7 cellular contexts compared by ENCODE assay signal in the genomic region with DNA sequence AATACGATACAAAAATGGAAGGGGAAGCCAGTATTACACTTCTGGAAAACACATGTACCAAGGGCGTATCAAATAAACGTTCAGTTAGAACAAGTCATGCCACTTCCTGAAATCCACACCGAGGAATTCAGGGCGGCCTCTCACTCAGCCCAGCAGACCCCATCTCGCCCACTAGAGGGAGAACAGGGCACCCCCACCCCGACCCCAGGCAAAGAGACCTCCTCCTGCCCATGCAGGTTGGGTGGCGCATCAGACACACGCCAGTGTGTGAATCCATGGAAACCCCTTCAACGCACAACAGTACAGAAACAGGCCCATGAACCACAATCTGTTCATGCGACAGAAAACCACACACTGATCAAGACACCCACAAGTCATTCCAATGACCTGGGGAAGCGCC.
A peak's percentile ranks its signal among the peaks of the same experiment; 100 is the strongest.
DNase-seq lines count a peak whose midpoint lies in the region; ATAC-seq, FAIRE-seq and TF ChIP-seq lines count a peak whose summit lies in the region.
"Not testable (repeated sequence)": the region's sequence is repeated elsewhere in the genome, so short reads cannot be mapped to it uniquely, and the experiment has no call there.

No MANE protein-coding gene starts in this region.

- not testable (repeated sequence) for H3K14ac ChIP-seq in H1 (ENCODE audit: insufficient read length)

- not testable (repeated sequence) for H3K23ac ChIP-seq in H1 (ENCODE audit: insufficient read length)

- CTCF ChIA-PET in activated CD8-positive, alpha-beta T cell treated with anti-CD3 and anti-CD28 coated beads, Interleukin-2, amount 10 ng/mL, durations not matched to agents 7 days and 5 days (lab: Charles Lee); H1 (lab: Charles Lee; ENCODE audit: partially characterized antibody): not testable (repeated sequence)

- H3K23me2 ChIP-seq in H1 (ENCODE audit: low read depth, low read length) = not testable (repeated sequence)

- H3K9me3 Mint-ChIP-seq in activated CD8-positive, alpha-beta T cell treated with anti-CD3 and anti-CD28 coated beads, Interleukin-2, amount 10 ng/mL, durations not matched to agents 7 days and 5 days (ENCODE audit: insufficient read depth); activated naive CD8-positive, alpha-beta T cell treated with anti-CD3 and anti-CD28 coated beads, Interleukin-2, amount 10 ng/mL, durations not matched to agents 7 days and 5 days; memory B cell: not testable (repeated sequence)

- H3K27me3 Mint-ChIP-seq in activated CD8-positive, alpha-beta T cell treated with anti-CD3 and anti-CD28 coated beads, Interleukin-2, amount 10 ng/mL, durations not matched to agents 7 days and 5 days (ENCODE audit: low read depth); activated naive CD8-positive, alpha-beta T cell treated with anti-CD3 and anti-CD28 coated beads, Interleukin-2, amount 10 ng/mL, durations not matched to agents 7 days and 5 days; memory B cell: not testable (repeated sequence)

- not testable (repeated sequence) for H3K4me1 ChIP-seq in DND-41 (ENCODE audit: insufficient read depth, low read length); RWPE2 (ENCODE audit: insufficient read depth, poor library complexity, severe bottlenecking); H1 (replicated peaks in 1 of 4; ENCODE audit: control insufficient read depth in 3 of 4, insufficient read depth in 4 of 4, low read length in 3 of 4)

- H4K5ac ChIP-seq in H1 (ENCODE audit: insufficient read length, low read depth, low read length) = not testable (repeated sequence)

- H3K18ac ChIP-seq in H1 (ENCODE audit: extremely low read depth, low read length) = not testable (repeated sequence)

- DNase-seq in DND-41; RWPE2 (ENCODE audit: low spot score); activated CD8-positive, alpha-beta T cell treated with anti-CD3 and anti-CD28 coated beads, Interleukin-2, amount 10 ng/mL, durations not matched to agents 7 days and 5 days; activated naive CD8-positive, alpha-beta T cell treated with anti-CD3 and anti-CD28 coated beads, Interleukin-2, amount 10 ng/mL, durations not matched to agents 7 days and 5 days; memory B cell (ENCODE audit: low spot score in 2 of 2): not testable (repeated sequence)
- peak in 1 of 2 experiments; percentile 45 for DNase-seq in H1 (ENCODE audit: low read depth in 1 of 2, low spot score in 2 of 2)
- peak; percentile 27 for DNase-seq in stimulated activated CD4-positive, alpha-beta T cell treated with anti-CD3 and anti-CD28 coated beads, Interleukin-15, amount 100 ng/mL, for 24 hours

- not testable (repeated sequence) for H3K27ac Mint-ChIP-seq in activated CD8-positive, alpha-beta T cell treated with anti-CD3 and anti-CD28 coated beads, Interleukin-2, amount 10 ng/mL, durations not matched to agents 7 days and 5 days; activated naive CD8-positive, alpha-beta T cell treated with anti-CD3 and anti-CD28 coated beads, Interleukin-2, amount 10 ng/mL, durations not matched to agents 7 days and 5 days; memory B cell

- H3K4me3 ChIP-seq in DND-41 (ENCODE audit: low read depth in 1 of 2, low read length in 2 of 2); RWPE2 (ENCODE audit: severe bottlenecking); H1 (ENCODE audit: extremely low read depth in 1 of 4, insufficient read depth in 2 of 4, low read depth in 3 of 4, low read length in 4 of 4): not testable (repeated sequence)

- H3K27me3 ChIP-seq in DND-41 (ENCODE audit: insufficient read depth, low read length, poor library complexity); RWPE2 (ENCODE audit: insufficient read depth, poor library complexity, severe bottlenecking); H1 (replicated peaks in 1 of 4; ENCODE audit: control insufficient read depth in 3 of 4, extremely low read depth in 1 of 4, insufficient read depth in 3 of 4, low read length in 3 of 4): not testable (repeated sequence)

- not testable (repeated sequence) for H3K36me3 Mint-ChIP-seq in activated CD8-positive, alpha-beta T cell treated with anti-CD3 and anti-CD28 coated beads, Interleukin-2, amount 10 ng/mL, durations not matched to agents 7 days and 5 days (ENCODE audit: low read depth); activated naive CD8-positive, alpha-beta T cell treated with anti-CD3 and anti-CD28 coated beads, Interleukin-2, amount 10 ng/mL, durations not matched to agents 7 days and 5 days; memory B cell

- H4K8ac ChIP-seq in H1 (ENCODE audit: extremely low read depth, insufficient read depth, low read length) = not testable (repeated sequence)

- not testable (repeated sequence) for H2BK5ac ChIP-seq in H1 (ENCODE audit: low read depth, low read length)

- H3K4me3 Mint-ChIP-seq in activated CD8-positive, alpha-beta T cell treated with anti-CD3 and anti-CD28 coated beads, Interleukin-2, amount 10 ng/mL, durations not matched to agents 7 days and 5 days; activated naive CD8-positive, alpha-beta T cell treated with anti-CD3 and anti-CD28 coated beads, Interleukin-2, amount 10 ng/mL, durations not matched to agents 7 days and 5 days; memory B cell: not testable (repeated sequence)

- not testable (repeated sequence) for H3K79me1 ChIP-seq in H1 (ENCODE audit: low read depth, low read length)

- H2AK5ac ChIP-seq in H1 (ENCODE audit: low read depth, low read length) = not testable (repeated sequence)

- not testable (repeated sequence) for H3K36me3 ChIP-seq in DND-41 (ENCODE audit: insufficient read depth, low read length); RWPE2 (ENCODE audit: low read depth); H1 (ENCODE audit: control insufficient read depth in 2 of 4, insufficient read depth in 4 of 4, low read length in 3 of 4)

- H2BK120ac ChIP-seq in H1 (replicated peaks; ENCODE audit: low read depth, low read length) = not testable (repeated sequence)

- not testable (repeated sequence) for H2AFZ ChIP-seq in DND-41 (ENCODE audit: low read depth, low read length); H1 (ENCODE audit: low read length)

- ATAC-seq in DND-41 (ENCODE audit: insufficient read depth, low read depth) (peak; percentile 66; the same call in 2 of the 3 replicates), RWPE2 (ENCODE audit: low read depth) (peak; percentile 53; the same call in 2 of the 3 replicates), memory B cell (ENCODE audit: low read depth) (peak; percentile 48)
- ATAC-seq in activated CD8-positive, alpha-beta T cell treated with anti-CD3 and anti-CD28 coated beads, Interleukin-2, amount 10 ng/mL, durations not matched to agents 7 days and 5 days = peak; percentile 75
- ATAC-seq in activated naive CD8-positive, alpha-beta T cell treated with anti-CD3 and anti-CD28 coated beads, Interleukin-2, amount 10 ng/mL, durations not matched to agents 7 days and 5 days (ENCODE audit: low read depth) = peak; percentile 44

- not testable (repeated sequence) for H2BK12ac ChIP-seq in H1 (ENCODE audit: low read depth, low read length)

- WGBS in H1 (ENCODE audit: extremely low coverage in 1 of 2, insufficient coverage in 1 of 2, insufficient read length in 1 of 2, insufficient replicate concordance in 2 of 2, low coverage in 1 of 2, low lambda C conversion rate in 2 of 2, missing lambda C conversion rate in 1 of 2), 2 experiments = 94% methylated on average over 5 of the region's 12 CpGs; no CpG with 5 or more reads in 1 of the 2 experiments

- not testable (repeated sequence) for H3K4me2 ChIP-seq in DND-41 (ENCODE audit: insufficient read depth, low read length); H1 (ENCODE audit: insufficient read depth in 1 of 2, low read depth in 2 of 2, low read length in 2 of 2)

- H3K79me2 ChIP-seq in DND-41 (ENCODE audit: insufficient read depth, low read length); H1 (ENCODE audit: control insufficient read depth in 1 of 2, insufficient read depth in 2 of 2, low read length in 2 of 2): not testable (repeated sequence)

- H4K91ac ChIP-seq in H1 (replicated peaks; ENCODE audit: insufficient read length, low read length) = not testable (repeated sequence)

- H3K4ac ChIP-seq in H1 (replicated peaks; ENCODE audit: insufficient read length, low read depth, low read length) = not testable (repeated sequence)

- not testable (repeated sequence) for H4K20me1 ChIP-seq in DND-41 (ENCODE audit: insufficient read depth, low read length); H1 (replicated peaks in 1 of 2; ENCODE audit: control insufficient read depth in 1 of 2, insufficient read depth in 2 of 2, low read length in 2 of 2)

- H3K27ac ChIP-seq in DND-41 (ENCODE audit: low read length); RWPE2 (ENCODE audit: poor library complexity, severe bottlenecking); H1 (ENCODE audit: low read depth, low read length): not testable (repeated sequence)

- POLR2A ChIA-PET in activated CD8-positive, alpha-beta T cell treated with anti-CD3 and anti-CD28 coated beads, Interleukin-2, amount 10 ng/mL, durations not matched to agents 7 days and 5 days (lab: Charles Lee); activated naive CD8-positive, alpha-beta T cell treated with anti-CD3 and anti-CD28 coated beads, Interleukin-2, amount 10 ng/mL, durations not matched to agents 7 days and 5 days (lab: Charles Lee); H1 (lab: Charles Lee; ENCODE audit: partially characterized antibody): not testable (repeated sequence)

- H3K4me1 Mint-ChIP-seq in activated CD8-positive, alpha-beta T cell treated with anti-CD3 and anti-CD28 coated beads, Interleukin-2, amount 10 ng/mL, durations not matched to agents 7 days and 5 days (ENCODE audit: low read depth); activated naive CD8-positive, alpha-beta T cell treated with anti-CD3 and anti-CD28 coated beads, Interleukin-2, amount 10 ng/mL, durations not matched to agents 7 days and 5 days; memory B cell: not testable (repeated sequence)

- TF ChIP-seq POLR2A in H1 (IDR thresholded peaks at IDR 0.05; ENCODE audit: control extremely low read depth in 1 of 2, low read depth in 2 of 2, low read length in 2 of 2) = not testable (repeated sequence)

- not testable (repeated sequence) for H2BK20ac ChIP-seq in H1 (ENCODE audit: low read length)

- not testable (repeated sequence) for TF ChIP-seq RAD21 in H1 (IDR thresholded peaks at IDR 0.05 in 1 of 2, conservative IDR thresholded peaks at IDR 0.05 in 1 of 2; ENCODE audit: low read depth in 2 of 2, low read length in 2 of 2)

- not testable (repeated sequence) for H3K9me3 ChIP-seq in DND-41 (ENCODE audit: insufficient read depth, low read length, severe bottlenecking); RWPE2 (ENCODE audit: severe bottlenecking); H1 (ENCODE audit: insufficient read depth in 2 of 2, low read depth in 1 of 2, low read length in 1 of 2)

- TF ChIP-seq CTCF in DND-41 (IDR thresholded peaks at IDR 0.05; ENCODE audit: borderline replicate concordance, extremely low read depth, low read length, poor library complexity, severe bottlenecking); RWPE2 (IDR thresholded peaks at IDR 0.05; ENCODE audit: poor library complexity, severe bottlenecking): not testable (repeated sequence)
- TF ChIP-seq CTCF in H1 (IDR thresholded peaks at IDR 0.05; ENCODE audit: control extremely low read depth in 1 of 3, insufficient read depth in 1 of 3, low read depth in 1 of 3, low read length in 3 of 3) = peak in 1 of 3 experiments; percentile 32; a peak in 1 of 4 replicates

- peak; percentile 52 for FAIRE-seq in H1 (lab: Jason Lieb, UNC)

- not testable (repeated sequence) for TF ChIP-seq EP300 in H1 (IDR thresholded peaks at IDR 0.05; ENCODE audit: borderline replicate concordance in 1 of 2, low read depth in 2 of 2, low read length in 2 of 2)

- H3K9ac ChIP-seq in DND-41 (ENCODE audit: low read depth, low read length); H1 (replicated peaks in 1 of 4; ENCODE audit: extremely low read depth in 1 of 4, low read depth in 3 of 4, low read length in 3 of 4): not testable (repeated sequence)

- H3K56ac ChIP-seq in H1 (replicated peaks; ENCODE audit: insufficient read length, low read depth, low read length) = not testable (repeated sequence)

- H2BK15ac ChIP-seq in H1 (ENCODE audit: low read length) = not testable (repeated sequence)
